Comparison of ENCODE assay signal across 13 cellular contexts in the genomic region with DNA sequence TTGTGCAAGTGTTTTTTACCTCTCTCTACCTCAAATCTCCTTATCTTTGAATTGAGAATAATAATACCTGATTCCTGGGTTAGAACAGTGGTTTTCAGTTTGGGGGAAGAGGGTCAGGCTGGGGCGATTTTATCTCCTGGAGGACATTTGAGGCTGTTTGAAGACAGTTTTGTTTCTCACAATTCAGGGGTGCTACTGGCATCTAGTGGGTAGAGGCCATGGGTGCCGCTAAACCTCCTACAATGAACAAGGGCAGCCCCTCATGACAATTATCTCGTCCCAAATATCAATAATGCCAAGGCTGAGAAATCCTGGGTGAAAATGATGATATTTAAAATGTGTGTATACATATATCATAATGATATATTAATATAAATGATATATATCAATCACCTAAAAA.
DNase-seq lines count a peak whose midpoint lies in the region; ATAC-seq and TF ChIP-seq lines count a peak whose summit lies in the region.
"Had no signal": no experiment of that assay in that cellular context is flagged by ENCODE, and none has a peak within 500 bp of the region (broad histone marks: within the 10 kb centered on the region; RNA-seq: fewer than 3 reads in every experiment).

No MANE protein-coding gene starts in this region.

- no peaks in the 10 kb centered on the region for H3K9me3 ChIP-seq in neural progenitor cell (ENCODE audit: low read depth)
- H3K9me3 ChIP-seq: SJSA1, thyroid gland had no signal

- H3K27me3 ChIP-seq in neural progenitor cell = no peaks in the 10 kb centered on the region
- H3K27me3 ChIP-seq: dorsolateral prefrontal cortex, thyroid gland had no signal

- H3K79me2 ChIP-seq in neural progenitor cell (ENCODE audit: low read depth) = no peaks in the 10 kb centered on the region

- H3K9me3 Mint-ChIP-seq in neural progenitor cell = no peaks in the 10 kb centered on the region
- H3K9me3 Mint-ChIP-seq: nephron had no signal

- peaks cover 2% of the 10 kb centered on the region for H3K27me3 Mint-ChIP-seq in neural progenitor cell (ENCODE audit: insufficient read depth, low read depth)
- H3K27me3 Mint-ChIP-seq: CD8-positive, alpha-beta memory T cell had no signal

- H3K36me3 ChIP-seq in neural progenitor cell = no peaks in the 10 kb centered on the region
- H3K36me3 ChIP-seq: SJSA1, thyroid gland had no signal

- no peak for ATAC-seq in HG02885 (IDR thresholded peaks at IDR 0.05; ENCODE audit: poor library complexity, unreplicated experiment)
- ATAC-seq in HG02588 (IDR thresholded peaks at IDR 0.05; ENCODE audit: unreplicated experiment) = no peak

- no peak overlapping the region for H3K27ac Mint-ChIP-seq in neural progenitor cell
- H3K27ac Mint-ChIP-seq: CD8-positive, alpha-beta memory T cell; nephron had no signal

- no peaks in the 10 kb centered on the region for H3K36me3 Mint-ChIP-seq in neural progenitor cell
- H3K36me3 Mint-ChIP-seq: CD8-positive, alpha-beta memory T cell had no signal

- no peaks in the 10 kb centered on the region for H4K20me1 ChIP-seq in neural progenitor cell (ENCODE audit: low read depth)

- no peaks in the 10 kb centered on the region for H3K4me1 ChIP-seq in neural progenitor cell
- H3K4me1 ChIP-seq: SJSA1, thyroid gland had no signal

- no peak overlapping the region for H3K27ac ChIP-seq in neural progenitor cell
- H3K27ac ChIP-seq: dorsolateral prefrontal cortex, SJSA1, thyroid gland had no signal

- H3K9ac ChIP-seq in neural progenitor cell = no peak overlapping the region

- DNase-seq in ELR (ENCODE audit: low read depth) (peak; percentile 11), HK-2 (ENCODE audit: unreplicated experiment) (peak; percentile 18), astrocyte of the spinal cord (ENCODE audit: low read depth, low spot score) (no peak), neural progenitor cell (ENCODE audit: low spot score) (peak; percentile 25)
- no peak for DNase-seq in activated CD4-positive, alpha-beta T cell treated with anti-CD3 and anti-CD28 coated beads for 48 hours
- DNase-seq: activated gamma-delta T cell; CD8-positive, alpha-beta memory T cell; dorsolateral prefrontal cortex; thyroid gland had no signal

- no peak overlapping the region for H2AFZ ChIP-seq in neural progenitor cell (replicated peaks)

- H3K4me1 Mint-ChIP-seq in neural progenitor cell = peaks cover 23% of the 10 kb centered on the region
- H3K4me1 Mint-ChIP-seq: CD8-positive, alpha-beta memory T cell had no signal

- no peaks in the 10 kb centered on the region for H3F3A ChIP-seq in neural progenitor cell (ENCODE audit: low read depth)

- TF ChIP-seq CTCF in astrocyte of the spinal cord (IDR thresholded peaks at IDR 0.05; ENCODE audit: low read depth, low read length) (peak; percentile 32), neural progenitor cell (IDR thresholded peaks at IDR 0.05) (peak; percentile 21)

- in situ Hi-C loops in astrocyte of the spinal cord (cut with HindIII; ENCODE audit: low sequenced_read_pairs) = no loop called here

- H3K4me3 ChIP-seq in astrocyte of the spinal cord (ENCODE audit: low read depth, low read length) (no peak overlapping the region), neural progenitor cell (no peak overlapping the region)
- H3K4me3 ChIP-seq: dorsolateral prefrontal cortex, SJSA1, thyroid gland had no signal

- H3K4me2 ChIP-seq in neural progenitor cell = no peak overlapping the region

- H3K4me3 Mint-ChIP-seq in neural progenitor cell = no peak overlapping the region
- H3K4me3 Mint-ChIP-seq: CD8-positive, alpha-beta memory T cell; nephron had no signal

Comparison
In these comparisons a context has a peak if more than half of its experiments do, and no peak if none do; other contexts are left out.
1. DNase-seq: peak in ELR (single experiment), HK-2 (single experiment) and neural progenitor cell (single experiment); none in astrocyte of the spinal cord (single experiment) and activated CD4-positive, alpha-beta T cell treated with anti-CD3 and anti-CD28 coated beads for 48 hours (single experiment).